1 cellular context compared by ENCODE assay signal in the genomic region with DNA sequence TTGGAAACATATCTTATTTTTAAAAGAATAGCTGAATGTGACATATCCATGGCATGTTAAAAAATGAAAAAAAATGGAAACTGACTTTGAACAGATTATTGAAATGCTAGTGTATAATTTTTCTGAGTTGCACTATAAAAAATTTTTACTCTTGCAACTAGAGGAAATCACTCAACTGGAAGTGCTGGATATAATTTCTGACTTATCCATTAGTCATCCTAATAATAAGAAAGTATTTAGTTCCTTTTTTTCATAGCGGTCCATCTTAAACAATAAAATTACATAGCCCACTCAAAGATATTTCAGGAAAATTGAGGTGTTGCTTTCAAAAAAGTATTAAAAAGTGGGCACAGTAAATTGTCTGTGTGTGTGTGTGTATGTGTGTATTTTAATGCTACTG.
TF ChIP-seq lines count a peak whose summit lies in the region.

No MANE protein-coding gene starts in this region.

TF ChIP-seq in endothelial cell of umbilical vein, 7 proteins besides CTCF, POLR2A, EP300 and RAD21:
- TF ChIP-seq GATA2 (IDR thresholded peaks at IDR 0.05; ENCODE audit: insufficient read depth, insufficient read length, low read depth, low read length) (no peak), JUN (IDR thresholded peaks at IDR 0.05; ENCODE audit: borderline replicate concordance, insufficient read depth, insufficient read length, low read depth) (peak; percentile 2), FOS (IDR thresholded peaks at IDR 0.05; ENCODE audit: borderline replicate concordance, insufficient read depth, low read length) (peak; percentile 57)
TF ChIP-seq in endothelial cell of umbilical vein: peak in this region for 2.
